ENCODE assay signal across 1 cellular context in the genomic region with DNA sequence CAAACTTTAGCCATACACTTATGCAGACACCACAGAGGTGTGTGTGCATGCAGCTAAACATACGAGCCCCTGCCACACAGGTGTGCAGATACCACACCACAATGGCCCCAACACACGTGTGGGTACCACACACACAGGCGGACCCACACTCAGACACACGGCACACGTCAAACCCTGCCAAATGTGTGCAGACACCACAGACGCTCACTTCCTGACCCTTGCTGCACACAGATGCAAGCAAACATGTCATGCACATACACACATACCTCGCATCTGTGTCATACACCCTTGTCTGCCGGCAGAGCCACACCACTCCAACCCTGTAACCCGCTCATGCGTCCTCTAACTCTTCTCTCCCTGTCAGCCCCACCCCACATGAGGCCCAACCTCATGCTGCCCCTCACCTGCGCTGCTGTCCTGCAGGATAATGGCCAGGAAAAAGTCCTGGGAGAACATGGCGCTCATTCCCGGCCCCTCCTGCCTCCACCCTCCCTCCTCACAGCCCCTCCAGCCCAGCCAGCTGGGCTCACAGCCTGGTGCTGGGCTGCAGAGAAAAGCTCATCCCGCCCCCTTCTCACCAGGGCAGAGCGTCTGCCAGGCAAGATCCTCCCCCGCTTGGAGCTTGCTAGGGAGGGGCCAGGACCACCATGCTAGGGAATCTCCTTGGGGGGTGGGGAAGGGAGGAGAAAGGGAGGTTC.
TF ChIP-seq lines count a peak whose summit lies in the region.

No MANE protein-coding gene starts in this region.

TF ChIP-seq in WTC11, 78 proteins besides CTCF, POLR2A, EP300 and RAD21 (continued from another document):
- TF ChIP-seq, protein P1, sequence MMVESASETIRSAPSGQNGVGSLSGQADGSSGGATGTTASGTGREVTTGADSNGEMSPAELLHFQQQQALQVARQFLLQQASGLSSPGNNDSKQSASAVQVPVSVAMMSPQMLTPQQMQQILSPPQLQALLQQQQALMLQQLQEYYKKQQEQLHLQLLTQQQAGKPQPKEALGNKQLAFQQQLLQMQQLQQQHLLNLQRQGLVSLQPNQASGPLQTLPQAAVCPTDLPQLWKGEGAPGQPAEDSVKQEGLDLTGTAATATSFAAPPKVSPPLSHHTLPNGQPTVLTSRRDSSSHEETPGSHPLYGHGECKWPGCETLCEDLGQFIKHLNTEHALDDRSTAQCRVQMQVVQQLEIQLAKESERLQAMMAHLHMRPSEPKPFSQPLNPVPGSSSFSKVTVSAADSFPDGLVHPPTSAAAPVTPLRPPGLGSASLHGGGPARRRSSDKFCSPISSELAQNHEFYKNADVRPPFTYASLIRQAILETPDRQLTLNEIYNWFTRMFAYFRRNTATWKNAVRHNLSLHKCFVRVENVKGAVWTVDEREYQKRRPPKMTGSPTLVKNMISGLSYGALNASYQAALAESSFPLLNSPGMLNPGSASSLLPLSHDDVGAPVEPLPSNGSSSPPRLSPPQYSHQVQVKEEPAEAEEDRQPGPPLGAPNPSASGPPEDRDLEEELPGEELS (CRISPR knock-in tag; IDR thresholded peaks at IDR 0.05), result no peak
- TF ChIP-seq CREB1 (CRISPR knock-in tag; IDR thresholded peaks at IDR 0.05) (no peak), ZNF263 (CRISPR knock-in tag; IDR thresholded peaks at IDR 0.05; ENCODE audit: low read depth) (no peak), IRF2 (CRISPR knock-in tag; IDR thresholded peaks at IDR 0.05; ENCODE audit: borderline replicate concordance, low read depth) (no peak), NFE2L1 (CRISPR knock-in tag; IDR thresholded peaks at IDR 0.05) (no peak), ZNF121 (CRISPR knock-in tag; IDR thresholded peaks at IDR 0.05) (no peak), CREM (CRISPR knock-in tag; IDR thresholded peaks at IDR 0.05) (no peak)
- TF ChIP-seq, protein P2, sequence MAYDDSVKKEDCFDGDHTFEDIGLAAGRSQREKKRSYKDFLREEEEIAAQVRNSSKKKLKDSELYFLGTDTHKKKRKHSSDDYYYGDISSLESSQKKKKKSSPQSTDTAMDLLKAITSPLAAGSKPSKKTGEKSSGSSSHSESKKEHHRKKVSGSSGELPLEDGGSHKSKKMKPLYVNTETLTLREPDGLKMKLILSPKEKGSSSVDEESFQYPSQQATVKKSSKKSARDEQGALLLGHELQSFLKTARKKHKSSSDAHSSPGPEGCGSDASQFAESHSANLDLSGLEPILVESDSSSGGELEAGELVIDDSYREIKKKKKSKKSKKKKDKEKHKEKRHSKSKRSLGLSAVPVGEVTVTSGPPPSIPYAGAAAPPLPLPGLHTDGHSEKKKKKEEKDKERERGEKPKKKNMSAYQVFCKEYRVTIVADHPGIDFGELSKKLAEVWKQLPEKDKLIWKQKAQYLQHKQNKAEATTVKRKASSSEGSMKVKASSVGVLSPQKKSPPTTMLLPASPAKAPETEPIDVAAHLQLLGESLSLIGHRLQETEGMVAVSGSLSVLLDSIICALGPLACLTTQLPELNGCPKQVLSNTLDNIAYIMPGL (CRISPR knock-in tag; IDR thresholded peaks at IDR 0.05), result no peak
- TF ChIP-seq, protein P3, sequence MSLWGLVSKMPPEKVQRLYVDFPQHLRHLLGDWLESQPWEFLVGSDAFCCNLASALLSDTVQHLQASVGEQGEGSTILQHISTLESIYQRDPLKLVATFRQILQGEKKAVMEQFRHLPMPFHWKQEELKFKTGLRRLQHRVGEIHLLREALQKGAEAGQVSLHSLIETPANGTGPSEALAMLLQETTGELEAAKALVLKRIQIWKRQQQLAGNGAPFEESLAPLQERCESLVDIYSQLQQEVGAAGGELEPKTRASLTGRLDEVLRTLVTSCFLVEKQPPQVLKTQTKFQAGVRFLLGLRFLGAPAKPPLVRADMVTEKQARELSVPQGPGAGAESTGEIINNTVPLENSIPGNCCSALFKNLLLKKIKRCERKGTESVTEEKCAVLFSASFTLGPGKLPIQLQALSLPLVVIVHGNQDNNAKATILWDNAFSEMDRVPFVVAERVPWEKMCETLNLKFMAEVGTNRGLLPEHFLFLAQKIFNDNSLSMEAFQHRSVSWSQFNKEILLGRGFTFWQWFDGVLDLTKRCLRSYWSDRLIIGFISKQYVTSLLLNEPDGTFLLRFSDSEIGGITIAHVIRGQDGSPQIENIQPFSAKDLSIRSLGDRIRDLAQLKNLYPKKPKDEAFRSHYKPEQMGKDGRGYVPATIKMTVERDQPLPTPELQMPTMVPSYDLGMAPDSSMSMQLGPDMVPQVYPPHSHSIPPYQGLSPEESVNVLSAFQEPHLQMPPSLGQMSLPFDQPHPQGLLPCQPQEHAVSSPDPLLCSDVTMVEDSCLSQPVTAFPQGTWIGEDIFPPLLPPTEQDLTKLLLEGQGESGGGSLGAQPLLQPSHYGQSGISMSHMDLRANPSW (CRISPR knock-in tag; conservative IDR thresholded peaks at IDR 0.05; ENCODE audit: low read depth), result no peak
- TF ChIP-seq, protein P4, sequence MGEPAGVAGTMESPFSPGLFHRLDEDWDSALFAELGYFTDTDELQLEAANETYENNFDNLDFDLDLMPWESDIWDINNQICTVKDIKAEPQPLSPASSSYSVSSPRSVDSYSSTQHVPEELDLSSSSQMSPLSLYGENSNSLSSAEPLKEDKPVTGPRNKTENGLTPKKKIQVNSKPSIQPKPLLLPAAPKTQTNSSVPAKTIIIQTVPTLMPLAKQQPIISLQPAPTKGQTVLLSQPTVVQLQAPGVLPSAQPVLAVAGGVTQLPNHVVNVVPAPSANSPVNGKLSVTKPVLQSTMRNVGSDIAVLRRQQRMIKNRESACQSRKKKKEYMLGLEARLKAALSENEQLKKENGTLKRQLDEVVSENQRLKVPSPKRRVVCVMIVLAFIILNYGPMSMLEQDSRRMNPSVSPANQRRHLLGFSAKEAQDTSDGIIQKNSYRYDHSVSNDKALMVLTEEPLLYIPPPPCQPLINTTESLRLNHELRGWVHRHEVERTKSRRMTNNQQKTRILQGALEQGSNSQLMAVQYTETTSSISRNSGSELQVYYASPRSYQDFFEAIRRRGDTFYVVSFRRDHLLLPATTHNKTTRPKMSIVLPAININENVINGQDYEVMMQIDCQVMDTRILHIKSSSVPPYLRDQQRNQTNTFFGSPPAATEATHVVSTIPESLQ (CRISPR knock-in tag; IDR thresholded peaks at IDR 0.05), result no peak
- TF ChIP-seq, protein P5, sequence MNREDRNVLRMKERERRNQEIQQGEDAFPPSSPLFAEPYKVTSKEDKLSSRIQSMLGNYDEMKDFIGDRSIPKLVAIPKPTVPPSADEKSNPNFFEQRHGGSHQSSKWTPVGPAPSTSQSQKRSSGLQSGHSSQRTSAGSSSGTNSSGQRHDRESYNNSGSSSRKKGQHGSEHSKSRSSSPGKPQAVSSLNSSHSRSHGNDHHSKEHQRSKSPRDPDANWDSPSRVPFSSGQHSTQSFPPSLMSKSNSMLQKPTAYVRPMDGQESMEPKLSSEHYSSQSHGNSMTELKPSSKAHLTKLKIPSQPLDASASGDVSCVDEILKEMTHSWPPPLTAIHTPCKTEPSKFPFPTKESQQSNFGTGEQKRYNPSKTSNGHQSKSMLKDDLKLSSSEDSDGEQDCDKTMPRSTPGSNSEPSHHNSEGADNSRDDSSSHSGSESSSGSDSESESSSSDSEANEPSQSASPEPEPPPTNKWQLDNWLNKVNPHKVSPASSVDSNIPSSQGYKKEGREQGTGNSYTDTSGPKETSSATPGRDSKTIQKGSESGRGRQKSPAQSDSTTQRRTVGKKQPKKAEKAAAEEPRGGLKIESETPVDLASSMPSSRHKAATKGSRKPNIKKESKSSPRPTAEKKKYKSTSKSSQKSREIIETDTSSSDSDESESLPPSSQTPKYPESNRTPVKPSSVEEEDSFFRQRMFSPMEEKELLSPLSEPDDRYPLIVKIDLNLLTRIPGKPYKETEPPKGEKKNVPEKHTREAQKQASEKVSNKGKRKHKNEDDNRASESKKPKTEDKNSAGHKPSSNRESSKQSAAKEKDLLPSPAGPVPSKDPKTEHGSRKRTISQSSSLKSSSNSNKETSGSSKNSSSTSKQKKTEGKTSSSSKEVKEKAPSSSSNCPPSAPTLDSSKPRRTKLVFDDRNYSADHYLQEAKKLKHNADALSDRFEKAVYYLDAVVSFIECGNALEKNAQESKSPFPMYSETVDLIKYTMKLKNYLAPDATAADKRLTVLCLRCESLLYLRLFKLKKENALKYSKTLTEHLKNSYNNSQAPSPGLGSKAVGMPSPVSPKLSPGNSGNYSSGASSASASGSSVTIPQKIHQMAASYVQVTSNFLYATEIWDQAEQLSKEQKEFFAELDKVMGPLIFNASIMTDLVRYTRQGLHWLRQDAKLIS (CRISPR knock-in tag; IDR thresholded peaks at IDR 0.05; ENCODE audit: borderline replicate concordance), result no peak
- TF ChIP-seq, protein P6, sequence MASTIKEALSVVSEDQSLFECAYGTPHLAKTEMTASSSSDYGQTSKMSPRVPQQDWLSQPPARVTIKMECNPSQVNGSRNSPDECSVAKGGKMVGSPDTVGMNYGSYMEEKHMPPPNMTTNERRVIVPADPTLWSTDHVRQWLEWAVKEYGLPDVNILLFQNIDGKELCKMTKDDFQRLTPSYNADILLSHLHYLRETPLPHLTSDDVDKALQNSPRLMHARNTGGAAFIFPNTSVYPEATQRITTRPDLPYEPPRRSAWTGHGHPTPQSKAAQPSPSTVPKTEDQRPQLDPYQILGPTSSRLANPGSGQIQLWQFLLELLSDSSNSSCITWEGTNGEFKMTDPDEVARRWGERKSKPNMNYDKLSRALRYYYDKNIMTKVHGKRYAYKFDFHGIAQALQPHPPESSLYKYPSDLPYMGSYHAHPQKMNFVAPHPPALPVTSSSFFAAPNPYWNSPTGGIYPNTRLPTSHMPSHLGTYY (CRISPR knock-in tag; IDR thresholded peaks at IDR 0.05), result no peak
